ENCODE assay signal across 29 cellular contexts in genomic region chr1:111089638-111090037, GRCh38.
"Had no signal": no experiment of that assay in that cellular context is flagged by ENCODE, and none has a peak within 500 bp of the region (broad histone marks: within the 10 kb centered on the region; RNA-seq: fewer than 3 reads in every experiment).

No MANE protein-coding gene starts in this region.

- H3K4me3 ChIP-seq: colonic mucosa, coronary artery, dorsolateral prefrontal cortex, esophagus muscularis mucosa, esophagus squamous epithelium, gastrocnemius medialis, gastroesophageal sphincter, heart left ventricle, heart right ventricle had no signal

- FAIRE-seq: colon, endometrium, endothelial cell of umbilical vein, frontal cortex had no signal

- H3K9me3 ChIP-seq: colonic mucosa, esophagus squamous epithelium, gastrocnemius medialis had no signal

- H3K27ac Mint-ChIP-seq: dendritic cell treated with granulocyte-macrophage colony-stimulating factor and Interleukin-4, amounts not matched to agents 40 ng/mL and 50 ng/mL, for 4 days; effector memory CD8-positive, alpha-beta T cell; endodermal cell had no signal

- ATAC-seq: effector memory CD8-positive, alpha-beta T cell; esophagus mucosa; foreskin keratinocyte; gastrocnemius medialis; gastroesophageal sphincter; heart left ventricle; heart right ventricle had no signal

- H3K27me3 ChIP-seq: colonic mucosa, esophagus muscularis mucosa, esophagus squamous epithelium, foreskin keratinocyte, gastrocnemius medialis, gastroesophageal sphincter, heart right ventricle had no signal

- H3K4me1 Mint-ChIP-seq: endodermal cell had no signal

- H3K4me1 ChIP-seq: colonic mucosa, esophagus muscularis mucosa, esophagus squamous epithelium, foreskin keratinocyte, gastrocnemius medialis, gastroesophageal sphincter, heart left ventricle, heart right ventricle had no signal

- H3K27ac ChIP-seq: colonic mucosa, coronary artery, dorsolateral prefrontal cortex, epithelial cell of prostate, esophagus muscularis mucosa, esophagus squamous epithelium, foreskin keratinocyte, gastrocnemius medialis, gastroesophageal sphincter, heart left ventricle, heart right ventricle had no signal

- H3K36me3 ChIP-seq: colonic mucosa, esophagus muscularis mucosa, esophagus squamous epithelium, gastrocnemius medialis, gastroesophageal sphincter, heart left ventricle, heart right ventricle had no signal

- H3K4me3 Mint-ChIP-seq: dendritic cell treated with granulocyte-macrophage colony-stimulating factor and Interleukin-4, amounts not matched to agents 40 ng/mL and 50 ng/mL, for 4 days; effector memory CD8-positive, alpha-beta T cell; endodermal cell had no signal

- DNase-seq: colonic mucosa; cortex of kidney; dermis blood vessel endothelial cell; dorsolateral prefrontal cortex; effector CD4-positive, alpha-beta T cell; effector CD8-positive, alpha-beta T cell; effector memory CD4-positive, alpha-beta T cell; effector memory CD8-positive, alpha-beta T cell; endodermal cell; erythroblast; esophagus squamous epithelium; foreskin fibroblast; foreskin keratinocyte; foreskin melanocyte; gastrocnemius medialis; glutamatergic neuron; head of caudate nucleus; heart left ventricle; heart right ventricle had no signal
